Comparison of ENCODE assay signal across 8 cellular contexts in genomic region chr13:52600666-52601065, GRCh38. TPM values are rescaled to one million over a fixed set of nuclear protein-coding genes. Genes with fewer than 3 reads are reported as not detected.
DNase-seq lines count a peak whose midpoint lies in the region; ATAC-seq and TF ChIP-seq lines count a peak whose summit lies in the region.

No MANE protein-coding gene starts in this region.

- ATAC-seq in activated T-cell treated with anti-CD3 and anti-CD28 coated beads, Interleukin-2, amount 50 U/mL, for 72 hours (replicated peaks in 1 of 2), result no peak
- no peak for ATAC-seq in GM19452 (IDR thresholded peaks at IDR 0.05; ENCODE audit: unreplicated experiment)
- ATAC-seq in GM18517 (IDR thresholded peaks at IDR 0.05; ENCODE audit: unreplicated experiment), result no peak

- intact Hi-C loops in ascending aorta (cut with DNase I) (loop anchor here (10.0 kb wide), 1 partner anchor 146 kb away; the partner anchor contains the start of genes CKAP2 and VPS36), lower leg skin (cut with DNase I; ENCODE audit: low total_unique reads) (loop anchor here (10.0 kb wide), 1 partner anchor 364 kb away; no protein-coding TSS in a partner anchor), tibial artery (cut with DNase I; ENCODE audit: low total_unique reads) (no loop called here)

- H3K4me3 Mint-ChIP-seq in activated T-cell treated with anti-CD3 and anti-CD28 coated beads, Interleukin-2, amount 50 U/mL, for 72 hours, result peak overlapping the region; percentile 50 to 60

- TF ChIP-seq CTCF in ascending aorta (IDR thresholded peaks at IDR 0.05), result no peak
- TF ChIP-seq CTCF in lower leg skin (IDR thresholded peaks at IDR 0.05), result no peak
- TF ChIP-seq CTCF in tibial artery (IDR thresholded peaks at IDR 0.05), result no peak

- H3K36me3 ChIP-seq in ascending aorta, result no peaks in the 10 kb centered on the region
- H3K36me3 ChIP-seq in tibial artery, result no peaks in the 10 kb centered on the region

- no peaks in the 10 kb centered on the region for H3K9me3 Mint-ChIP-seq in activated T-cell treated with anti-CD3 and anti-CD28 coated beads, Interleukin-2, amount 50 U/mL, for 72 hours

- H3K4me1 Mint-ChIP-seq in activated T-cell treated with anti-CD3 and anti-CD28 coated beads, Interleukin-2, amount 50 U/mL, for 72 hours (ENCODE audit: low read depth), result peaks cover 6% of the 10 kb centered on the region

- H3K27ac Mint-ChIP-seq in activated T-cell treated with anti-CD3 and anti-CD28 coated beads, Interleukin-2, amount 50 U/mL, for 72 hours, result no peak overlapping the region

- 46 to 54% methylated on average over 3 of the region's 3 CpGs for WGBS in lower leg skin, 2 donors

- no peak for TF ChIP-seq POLR2A in lower leg skin (IDR thresholded peaks at IDR 0.05)

- H3K9me3 ChIP-seq in ascending aorta (no peaks in the 10 kb centered on the region), tibial artery (no peaks in the 10 kb centered on the region)

- H3K27me3 ChIP-seq in ascending aorta (no peaks in the 10 kb centered on the region), tibial artery (no peaks in the 10 kb centered on the region)

- H3K4me1 ChIP-seq in ascending aorta (peaks cover 0 to 7% of the 10 kb centered on the region in 2 donors), tibial artery (peaks cover 0 to 19% (median 12%) of the 10 kb centered on the region in 4 donors)

- H3K36me3 Mint-ChIP-seq in activated T-cell treated with anti-CD3 and anti-CD28 coated beads, Interleukin-2, amount 50 U/mL, for 72 hours (ENCODE audit: insufficient read depth in 2 of 2), result no peaks in the 10 kb centered on the region

- H3K27me3 Mint-ChIP-seq in activated T-cell treated with anti-CD3 and anti-CD28 coated beads, Interleukin-2, amount 50 U/mL, for 72 hours (ENCODE audit: low read depth), result peaks cover 15% of the 10 kb centered on the region

- no peak for DNase-seq in activated T-cell treated with anti-CD3 and anti-CD28 coated beads, Interleukin-2, amount 50 U/mL, for 72 hours
- DNase-seq in activated T-cell treated with anti-CD3 and anti-CD28 coated beads, Interleukin-2, amount 50 U/mL, for 48 hours, result no peak
- DNase-seq in ascending aorta (ENCODE audit: low spot score in 2 of 2), result no peak
- no peak for DNase-seq in lower leg skin (ENCODE audit: low spot score in 2 of 2)
- DNase-seq in tibial artery, result no peak
- DNase-seq in NCI-H1930 (lab: John Stamatoyannopoulos, UW), result no peak

- H3K4me3 ChIP-seq in ascending aorta (peak overlapping the region; percentile 80 to 92), lower leg skin (ENCODE audit: low read depth, poor library complexity, severe bottlenecking) (peak overlapping the region; percentile 48), tibial artery (peak overlapping the region; percentile 61 to 79)

- H3K27ac ChIP-seq in ascending aorta, result peak overlapping the region; percentile 70 to 91
- peak overlapping the region; percentile 74 for H3K27ac ChIP-seq in tibial artery

RNA-seq across cellular contexts. Expression of gene HNRNPA1L2, which starts 41.6 kb away (rescaled TPM):
- 10 to 100 TPM; 12.3 TPM for total RNA-seq in activated T-cell treated with anti-CD3 and anti-CD28 coated beads, Interleukin-2, amount 50 U/mL, for 72 hours
- total RNA-seq in ascending aorta (0.32 TPM), lower leg skin (1 to 10 TPM; 1.8 to 2.8 (median 2.5) TPM)

RNA-seq across cellular contexts. Expression of gene SUGT1, which starts 52.0 kb away (rescaled TPM):
- 10 to 100 TPM; 47.9 to 51.0 TPM for total RNA-seq in activated T-cell treated with anti-CD3 and anti-CD28 coated beads, Interleukin-2, amount 50 U/mL, for 72 hours
- total RNA-seq in ascending aorta, result 8.8 TPM
- total RNA-seq in lower leg skin, result 10 to 100 TPM; 21.2 to 39.0 (median 30.9) TPM
